Comparison of ENCODE assay signal across 8 cellular contexts in genomic region chr2:216498418-216499413, GRCh38. TPM values are rescaled to one million over a fixed set of nuclear protein-coding genes. Genes with fewer than 3 reads are reported as not detected.
DNase-seq lines count a peak whose midpoint lies in the region; ATAC-seq, FAIRE-seq and TF ChIP-seq lines count a peak whose summit lies in the region.

TSS of gene RPL37A (plus strand) at chr2:216498844. CDS start at chr2:216498875, 31 bp downstream.

- POLR2A ChIA-PET in HepG2 (lab: Yijun Ruan, JAX): interaction anchor here (0.6 to 1.9 kb wide), 42 partner anchors 8 to 1771 kb away, joined by 3 to 21 read pairs (median 6); partner anchors contain the start of genes AAMP, PNKD and SMARCAL1

- peak within 1 kb of the TSS; percentile 92 for H3K27ac ChIP-seq in C4-2B
- H3K27ac ChIP-seq in HepG2 (ENCODE audit: extremely low read length, insufficient read depth, low read length): peak within 1 kb of the TSS; percentile 89

- TF ChIP-seq EP300 in HepG2 (IDR thresholded peaks at IDR 0.05; ENCODE audit: low read depth in 2 of 2, low read length in 2 of 2) (peak in 1 of 2 experiments; percentile 61; a peak in 2 of 4 replicates), HepG2 (CRISPR knock-in tag; IDR thresholded peaks at IDR 0.05; ENCODE audit: borderline replicate concordance) (peak; percentile 73)

- peaks cover 7 to 47% of the 10 kb centered on the region in 2 experiments for H3K36me3 ChIP-seq in HepG2 (replicated peaks in 1 of 2; ENCODE audit: control insufficient read depth in 1 of 2, insufficient read depth in 2 of 2, low read length in 2 of 2)

- H3K9me3 ChIP-seq in HepG2 (ENCODE audit: low read length): no peaks in the 10 kb centered on the region

- H3K4me3 ChIP-seq in HepG2 (replicated peaks in 1 of 3; ENCODE audit: insufficient read depth in 1 of 3, low read depth in 2 of 3, low read length in 3 of 3): peak within 1 kb of the TSS; percentile 86 to 95 (median 92)

- TF ChIP-seq POLR2A in HepG2 (IDR thresholded peaks at IDR 0.05; ENCODE audit: insufficient read depth in 1 of 2, low read depth in 2 of 2, low read length in 2 of 2): peak; percentile 100

- peaks cover 50% of the 10 kb centered on the region for H4K20me1 ChIP-seq in HepG2 (ENCODE audit: insufficient read depth, low read length)

- TF ChIP-seq RAD21 in HepG2 (CRISPR knock-in tag; IDR thresholded peaks at IDR 0.05): 0 out of 2 replicates have a peak, but pooled peaks have one; percentile 15

- peak within 1 kb of the TSS; percentile 89 for H2AFZ ChIP-seq in HepG2 (ENCODE audit: low read length)

- in situ Hi-C loops in HepG2 (cut with HindIII; ENCODE audit: extremely low pct_ligation_motif_present, low pct_unique_long_range_greater_than_20kb): no loop called here

- DNase-seq in NCI-H774 (lab: John Stamatoyannopoulos, UW): peak; percentile 93
- DNase-seq in activated CD4-positive, alpha-beta T cell treated with anti-CD3 and anti-CD28 coated beads, Interleukin-2, amount 50 U/mL, for 4 hours: peak; percentile 84 to 86
- DNase-seq in dermis blood vessel endothelial cell: peak; percentile 98
- peak; percentile 96 for DNase-seq in HepG2 (ENCODE audit: low spot score)
- DNase-seq in stimulated activated CD4-positive, alpha-beta T cell treated with anti-CD3 and anti-CD28 coated beads, Interleukin-4, amount 100 ng/mL, for 1 hour: peak; percentile 88

- peak within 1 kb of the TSS; percentile 94 for H3K4me2 ChIP-seq in HepG2 (ENCODE audit: low read depth, low read length)

- H3K79me2 ChIP-seq in HepG2 (ENCODE audit: insufficient read depth, low read length): peaks cover 47% of the 10 kb centered on the region

- BruUV-seq in HepG2 (replicated peaks; lab: Mats Ljungman, UMichigan): TSS peak; percentile 66

- ATAC-seq in GM19395 (IDR thresholded peaks at IDR 0.05; ENCODE audit: unreplicated experiment): peak; percentile 89
- ATAC-seq in HG03565 (IDR thresholded peaks at IDR 0.05; ENCODE audit: unreplicated experiment): peak; percentile 89
- peak; percentile 97 for ATAC-seq in HepG2

- peaks cover 0 to 5% of the 10 kb centered on the region in 2 experiments; a peak in 1 of 5 replicates for H3K27me3 ChIP-seq in HepG2 (ENCODE audit: control insufficient read depth in 1 of 2, insufficient read depth in 2 of 2, low read length in 2 of 2)

- peak within 1 kb of the TSS; percentile 100 for H3K9ac ChIP-seq in HepG2 (ENCODE audit: insufficient read depth, low read depth, low read length)

- intact Hi-C loops in HepG2 (cut with micrococcal nuclease; ENCODE audit: unreplicated experiment): loop anchor here (1.0 kb wide), 1 partner anchor 86 kb away; the partner anchor contains the start of gene SMARCAL1

- WGBS in HepG2 (ENCODE audit: low lambda C conversion rate): under 1% methylated on average over 55 of the region's 55 CpGs

- no peak for TF ChIP-seq CTCF in C4-2B (conservative IDR thresholded peaks at IDR 0.05)
- 0 out of 2 replicates have a peak, but pooled peaks have one; percentile 15 for TF ChIP-seq CTCF in HepG2 (CRISPR knock-in tag; IDR thresholded peaks at IDR 0.05)

- FAIRE-seq in HepG2 (lab: Jason Lieb, UNC): peak; percentile 87

- CTCF ChIA-PET in HepG2 (lab: Yijun Ruan, JAX; ENCODE audit: low intra/inter-chr PET ratio, low total read pairs): no interaction called here

- peaks cover 56% of the 10 kb centered on the region for H3K4me1 ChIP-seq in HepG2 (ENCODE audit: insufficient read depth, low read length)

TF ChIP-seq in HepG2, 621 proteins besides CTCF, POLR2A, EP300 and RAD21 (continues in another document):
- TF ChIP-seq ARHGAP35 (CRISPR knock-in tag; IDR thresholded peaks at IDR 0.05; ENCODE audit: borderline replicate concordance) (peak; percentile 92), ZFAT (CRISPR knock-in tag; conservative IDR thresholded peaks at IDR 0.05) (no peak), POLR2AphosphoS5 (IDR thresholded peaks at IDR 0.05; ENCODE audit: low read depth, low read length) (peak; percentile 100), XBP1 (CRISPR knock-in tag; IDR thresholded peaks at IDR 0.05) (0 out of 2 replicates have a peak, but pooled peaks have one; percentile 41), TCF7L2 (IDR thresholded peaks at IDR 0.05; ENCODE audit: low read depth, low read length) (no peak), THAP7 (CRISPR knock-in tag; IDR thresholded peaks at IDR 0.05) (peak; percentile 94), SYNCRIP (IDR thresholded peaks at IDR 0.05; ENCODE audit: insufficient read depth, low read depth, low read length) (no peak), ZNF558 (CRISPR knock-in tag; IDR thresholded peaks at IDR 0.05; ENCODE audit: borderline replicate concordance) (peak; percentile 99; the same call in 1 of the 2 replicates), SALL2 (CRISPR knock-in tag; IDR thresholded peaks at IDR 0.05) (peak; percentile 79; the same call in 1 of the 2 replicates), MYNN (CRISPR knock-in tag; IDR thresholded peaks at IDR 0.05; ENCODE audit: low read depth) (peak; percentile 91; the same call in 1 of the 2 replicates), PRDM10 (CRISPR knock-in tag; IDR thresholded peaks at IDR 0.05; ENCODE audit: low read depth) (peak; percentile 69), ZNF383 (CRISPR knock-in tag; IDR thresholded peaks at IDR 0.05; ENCODE audit: borderline replicate concordance) (0 out of 2 replicates have a peak, but pooled peaks have one; percentile 30), CHD2 (IDR thresholded peaks at IDR 0.05; ENCODE audit: low read depth, low read length) (no peak)

RNA-seq across cellular contexts. Expression of gene RPL37A, which starts in this region (rescaled TPM):
- 1,015 and 1,508 TPM in 2 replicates for total RNA-seq in dermis blood vessel endothelial cell
- total RNA-seq in HepG2 (2016; rRNA removed; fragmentation: Illumina TruSeq; extraction: Trizol): 6,902 and 7,071 TPM in 2 replicates
- total RNA-seq in HepG2 (2016; cell fraction: cytosol; rRNA removed; fragmentation: Illumina TruSeq; extraction: Trizol; ENCODE audit: low read depth): 11,484 and 12,287 TPM in 2 replicates
- total RNA-seq in HepG2 (2016; cell fraction: insoluble cytoplasmic fraction; rRNA removed; fragmentation: Illumina TruSeq; extraction: Trizol): 6,918 and 7,424 TPM in 2 replicates
- total RNA-seq in HepG2 (2016; cell fraction: membrane; rRNA removed; fragmentation: Illumina TruSeq; extraction: Trizol): 16,795 and 17,457 TPM in 2 replicates
- total RNA-seq in HepG2 (2016; cell fraction: nucleus; rRNA removed; fragmentation: Illumina TruSeq; extraction: Trizol): 2,427 and 2,707 TPM in 2 replicates
- 7,317 and 7,910 TPM in 2 replicates for polyA plus RNA-seq in HepG2 (2011; rRNA removed)
- 3,435 and 3,576 TPM in 2 replicates for polyA plus RNA-seq in HepG2 (2011; cell fraction: cytosol; rRNA removed)
- 934 and 1,174 TPM in 2 replicates for polyA plus RNA-seq in HepG2 (2011; cell fraction: nucleus; rRNA removed)
- 7,692 and 8,090 TPM in 2 replicates for polyA plus RNA-seq in HepG2 (2012)
- 11,969 and 13,234 TPM in 2 replicates for polyA plus RNA-seq in HepG2 (2016; cell fraction: cytosol; fragmentation: Illumina TruSeq; extraction: Trizol; ENCODE audit: low read depth)
- 6,005 and 6,067 TPM in 2 replicates for polyA plus RNA-seq in HepG2 (2016; cell fraction: insoluble cytoplasmic fraction; fragmentation: Illumina TruSeq; extraction: Trizol; ENCODE audit: low read depth)
- polyA plus RNA-seq in HepG2 (2016; cell fraction: membrane; fragmentation: Illumina TruSeq; extraction: Trizol; ENCODE audit: low read depth): 14,650 and 14,956 TPM in 2 replicates
- polyA plus RNA-seq in HepG2 (2016; cell fraction: nucleus; fragmentation: Illumina TruSeq; extraction: Trizol; ENCODE audit: insufficient read depth, low read depth): 4,147 and 4,271 TPM in 2 replicates
- polyA minus RNA-seq in HepG2 (2011; rRNA and poly(A)+ RNA removed; ENCODE audit: low replicate concordance): 537 and 682 TPM in 2 replicates
- 1,971 TPM in 2 replicates for polyA minus RNA-seq in HepG2 (2011; cell fraction: cytosol; rRNA and poly(A)+ RNA removed)
- polyA minus RNA-seq in HepG2 (2011; cell fraction: nucleus; rRNA and poly(A)+ RNA removed): 601 and 721 TPM in 2 replicates

Comparison
In these comparisons a context has a peak if more than half of its experiments do, and no peak if none do; other contexts are left out.
1. Peak in every context shown above with its lines: DNase-seq, ATAC-seq, H3K4me3 ChIP-seq and H3K27ac ChIP-seq.